1 cellular context compared by ENCODE assay signal in the genomic region with DNA sequence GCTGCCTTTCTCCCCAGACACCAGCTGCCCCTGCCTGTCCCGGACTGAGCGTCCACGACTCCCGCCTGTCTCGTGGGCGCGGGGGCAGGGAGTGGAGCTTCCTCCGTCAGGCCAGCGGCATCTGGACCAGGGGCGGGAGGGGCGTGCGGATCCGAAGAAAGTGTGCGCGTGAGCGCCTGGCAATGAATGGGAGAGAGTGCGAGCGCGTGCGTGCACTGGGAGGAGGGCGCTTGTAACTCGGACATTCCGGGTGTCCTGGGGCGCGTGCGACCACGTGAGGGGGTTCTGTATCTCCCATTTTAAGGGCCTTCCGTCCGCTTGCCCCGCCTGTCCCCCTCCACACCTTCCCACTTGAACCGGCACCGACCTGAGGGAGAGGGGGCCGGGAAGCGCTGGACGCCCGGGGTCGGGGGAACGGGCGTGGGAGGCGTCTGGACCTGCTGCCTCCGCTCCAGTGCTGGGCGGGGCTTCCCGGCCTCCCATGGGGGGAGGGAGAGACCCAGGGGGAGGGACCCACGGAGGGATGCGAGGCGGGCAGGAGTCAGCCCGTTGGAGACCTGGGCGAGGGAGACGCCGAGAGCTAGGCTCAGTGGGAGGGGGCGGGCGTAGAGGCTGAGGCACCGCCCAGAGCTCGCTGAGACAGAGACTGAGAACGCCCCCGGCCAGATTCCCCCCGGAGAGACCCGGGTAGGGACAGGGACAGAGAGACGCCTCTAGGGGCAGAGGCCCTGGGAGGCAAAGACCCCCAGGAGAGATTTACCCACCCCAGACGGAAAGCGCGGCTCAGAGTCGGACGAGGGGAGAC.
A peak's percentile ranks its signal among the peaks of the same experiment; 100 is the strongest.
TF ChIP-seq lines count a peak whose summit lies in the region.

A gene with protein sequence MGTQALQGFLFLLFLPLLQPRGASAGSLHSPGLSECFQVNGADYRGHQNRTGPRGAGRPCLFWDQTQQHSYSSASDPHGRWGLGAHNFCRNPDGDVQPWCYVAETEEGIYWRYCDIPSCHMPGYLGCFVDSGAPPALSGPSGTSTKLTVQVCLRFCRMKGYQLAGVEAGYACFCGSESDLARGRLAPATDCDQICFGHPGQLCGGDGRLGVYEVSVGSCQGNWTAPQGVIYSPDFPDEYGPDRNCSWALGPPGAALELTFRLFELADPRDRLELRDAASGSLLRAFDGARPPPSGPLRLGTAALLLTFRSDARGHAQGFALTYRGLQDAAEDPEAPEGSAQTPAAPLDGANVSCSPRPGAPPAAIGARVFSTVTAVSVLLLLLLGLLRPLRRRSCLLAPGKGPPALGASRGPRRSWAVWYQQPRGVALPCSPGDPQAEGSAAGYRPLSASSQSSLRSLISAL (plus strand): TSS at position 665 of the 805 bp plus-strand sequence. CDS start 246 bp downstream, outside the sequence.

TF ChIP-seq in K562, 482 proteins besides CTCF, POLR2A, EP300 and RAD21 (continued from another document):
- TF ChIP-seq, protein P1, sequence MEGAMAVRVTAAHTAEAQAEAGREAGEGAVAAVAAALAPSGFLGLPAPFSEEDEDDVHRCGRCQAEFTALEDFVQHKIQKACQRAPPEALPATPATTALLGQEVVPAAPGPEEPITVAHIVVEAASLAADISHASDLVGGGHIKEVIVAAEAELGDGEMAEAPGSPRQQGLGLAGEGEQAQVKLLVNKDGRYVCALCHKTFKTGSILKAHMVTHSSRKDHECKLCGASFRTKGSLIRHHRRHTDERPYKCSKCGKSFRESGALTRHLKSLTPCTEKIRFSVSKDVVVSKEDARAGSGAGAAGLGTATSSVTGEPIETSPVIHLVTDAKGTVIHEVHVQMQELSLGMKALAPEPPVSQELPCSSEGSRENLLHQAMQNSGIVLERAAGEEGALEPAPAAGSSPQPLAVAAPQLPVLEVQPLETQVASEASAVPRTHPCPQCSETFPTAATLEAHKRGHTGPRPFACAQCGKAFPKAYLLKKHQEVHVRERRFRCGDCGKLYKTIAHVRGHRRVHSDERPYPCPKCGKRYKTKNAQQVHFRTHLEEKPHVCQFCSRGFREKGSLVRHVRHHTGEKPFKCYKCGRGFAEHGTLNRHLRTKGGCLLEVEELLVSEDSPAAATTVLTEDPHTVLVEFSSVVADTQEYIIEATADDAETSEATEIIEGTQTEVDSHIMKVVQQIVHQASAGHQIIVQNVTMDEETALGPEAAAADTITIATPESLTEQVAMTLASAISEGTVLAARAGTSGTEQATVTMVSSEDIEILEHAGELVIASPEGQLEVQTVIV (CRISPR knock-in tag; IDR thresholded peaks at IDR 0.05; ENCODE audit: borderline replicate concordance) = no peak
- no peak for TF ChIP-seq ZNF316 (IDR thresholded peaks at IDR 0.05)
- TF ChIP-seq, protein P2, sequence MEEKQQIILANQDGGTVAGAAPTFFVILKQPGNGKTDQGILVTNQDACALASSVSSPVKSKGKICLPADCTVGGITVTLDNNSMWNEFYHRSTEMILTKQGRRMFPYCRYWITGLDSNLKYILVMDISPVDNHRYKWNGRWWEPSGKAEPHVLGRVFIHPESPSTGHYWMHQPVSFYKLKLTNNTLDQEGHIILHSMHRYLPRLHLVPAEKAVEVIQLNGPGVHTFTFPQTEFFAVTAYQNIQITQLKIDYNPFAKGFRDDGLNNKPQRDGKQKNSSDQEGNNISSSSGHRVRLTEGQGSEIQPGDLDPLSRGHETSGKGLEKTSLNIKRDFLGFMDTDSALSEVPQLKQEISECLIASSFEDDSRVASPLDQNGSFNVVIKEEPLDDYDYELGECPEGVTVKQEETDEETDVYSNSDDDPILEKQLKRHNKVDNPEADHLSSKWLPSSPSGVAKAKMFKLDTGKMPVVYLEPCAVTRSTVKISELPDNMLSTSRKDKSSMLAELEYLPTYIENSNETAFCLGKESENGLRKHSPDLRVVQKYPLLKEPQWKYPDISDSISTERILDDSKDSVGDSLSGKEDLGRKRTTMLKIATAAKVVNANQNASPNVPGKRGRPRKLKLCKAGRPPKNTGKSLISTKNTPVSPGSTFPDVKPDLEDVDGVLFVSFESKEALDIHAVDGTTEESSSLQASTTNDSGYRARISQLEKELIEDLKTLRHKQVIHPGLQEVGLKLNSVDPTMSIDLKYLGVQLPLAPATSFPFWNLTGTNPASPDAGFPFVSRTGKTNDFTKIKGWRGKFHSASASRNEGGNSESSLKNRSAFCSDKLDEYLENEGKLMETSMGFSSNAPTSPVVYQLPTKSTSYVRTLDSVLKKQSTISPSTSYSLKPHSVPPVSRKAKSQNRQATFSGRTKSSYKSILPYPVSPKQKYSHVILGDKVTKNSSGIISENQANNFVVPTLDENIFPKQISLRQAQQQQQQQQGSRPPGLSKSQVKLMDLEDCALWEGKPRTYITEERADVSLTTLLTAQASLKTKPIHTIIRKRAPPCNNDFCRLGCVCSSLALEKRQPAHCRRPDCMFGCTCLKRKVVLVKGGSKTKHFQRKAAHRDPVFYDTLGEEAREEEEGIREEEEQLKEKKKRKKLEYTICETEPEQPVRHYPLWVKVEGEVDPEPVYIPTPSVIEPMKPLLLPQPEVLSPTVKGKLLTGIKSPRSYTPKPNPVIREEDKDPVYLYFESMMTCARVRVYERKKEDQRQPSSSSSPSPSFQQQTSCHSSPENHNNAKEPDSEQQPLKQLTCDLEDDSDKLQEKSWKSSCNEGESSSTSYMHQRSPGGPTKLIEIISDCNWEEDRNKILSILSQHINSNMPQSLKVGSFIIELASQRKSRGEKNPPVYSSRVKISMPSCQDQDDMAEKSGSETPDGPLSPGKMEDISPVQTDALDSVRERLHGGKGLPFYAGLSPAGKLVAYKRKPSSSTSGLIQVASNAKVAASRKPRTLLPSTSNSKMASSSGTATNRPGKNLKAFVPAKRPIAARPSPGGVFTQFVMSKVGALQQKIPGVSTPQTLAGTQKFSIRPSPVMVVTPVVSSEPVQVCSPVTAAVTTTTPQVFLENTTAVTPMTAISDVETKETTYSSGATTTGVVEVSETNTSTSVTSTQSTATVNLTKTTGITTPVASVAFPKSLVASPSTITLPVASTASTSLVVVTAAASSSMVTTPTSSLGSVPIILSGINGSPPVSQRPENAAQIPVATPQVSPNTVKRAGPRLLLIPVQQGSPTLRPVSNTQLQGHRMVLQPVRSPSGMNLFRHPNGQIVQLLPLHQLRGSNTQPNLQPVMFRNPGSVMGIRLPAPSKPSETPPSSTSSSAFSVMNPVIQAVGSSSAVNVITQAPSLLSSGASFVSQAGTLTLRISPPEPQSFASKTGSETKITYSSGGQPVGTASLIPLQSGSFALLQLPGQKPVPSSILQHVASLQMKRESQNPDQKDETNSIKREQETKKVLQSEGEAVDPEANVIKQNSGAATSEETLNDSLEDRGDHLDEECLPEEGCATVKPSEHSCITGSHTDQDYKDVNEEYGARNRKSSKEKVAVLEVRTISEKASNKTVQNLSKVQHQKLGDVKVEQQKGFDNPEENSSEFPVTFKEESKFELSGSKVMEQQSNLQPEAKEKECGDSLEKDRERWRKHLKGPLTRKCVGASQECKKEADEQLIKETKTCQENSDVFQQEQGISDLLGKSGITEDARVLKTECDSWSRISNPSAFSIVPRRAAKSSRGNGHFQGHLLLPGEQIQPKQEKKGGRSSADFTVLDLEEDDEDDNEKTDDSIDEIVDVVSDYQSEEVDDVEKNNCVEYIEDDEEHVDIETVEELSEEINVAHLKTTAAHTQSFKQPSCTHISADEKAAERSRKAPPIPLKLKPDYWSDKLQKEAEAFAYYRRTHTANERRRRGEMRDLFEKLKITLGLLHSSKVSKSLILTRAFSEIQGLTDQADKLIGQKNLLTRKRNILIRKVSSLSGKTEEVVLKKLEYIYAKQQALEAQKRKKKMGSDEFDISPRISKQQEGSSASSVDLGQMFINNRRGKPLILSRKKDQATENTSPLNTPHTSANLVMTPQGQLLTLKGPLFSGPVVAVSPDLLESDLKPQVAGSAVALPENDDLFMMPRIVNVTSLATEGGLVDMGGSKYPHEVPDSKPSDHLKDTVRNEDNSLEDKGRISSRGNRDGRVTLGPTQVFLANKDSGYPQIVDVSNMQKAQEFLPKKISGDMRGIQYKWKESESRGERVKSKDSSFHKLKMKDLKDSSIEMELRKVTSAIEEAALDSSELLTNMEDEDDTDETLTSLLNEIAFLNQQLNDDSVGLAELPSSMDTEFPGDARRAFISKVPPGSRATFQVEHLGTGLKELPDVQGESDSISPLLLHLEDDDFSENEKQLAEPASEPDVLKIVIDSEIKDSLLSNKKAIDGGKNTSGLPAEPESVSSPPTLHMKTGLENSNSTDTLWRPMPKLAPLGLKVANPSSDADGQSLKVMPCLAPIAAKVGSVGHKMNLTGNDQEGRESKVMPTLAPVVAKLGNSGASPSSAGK (IDR thresholded peaks at IDR 0.05) = peak; percentile 85
- no peak for TF ChIP-seq IRF2 (CRISPR knock-in tag; IDR thresholded peaks at IDR 0.05)
- peak; percentile 37 for TF ChIP-seq HMGN3 (IDR thresholded peaks at IDR 0.05; ENCODE audit: borderline replicate concordance, extremely low read depth, insufficient read length, low read depth, low read length)
